In genomic region chr7:113504691-113505090, GRCh38 we compare ENCODE assay signal across 9 cellular contexts.
"Had no signal": no experiment of that assay in that cellular context is flagged by ENCODE, and none has a peak within 500 bp of the region (broad histone marks: within the 10 kb centered on the region; RNA-seq: fewer than 3 reads in every experiment).

No MANE protein-coding gene starts in this region.

- H3K9ac ChIP-seq: GM23248, KMS-11 had no signal

- H3K4me3 ChIP-seq: GM23248, HAP-1 had no signal

- ATAC-seq: HCT116, HepG2 had no signal

- H3K36me3 ChIP-seq: HAP-1 had no signal

- H3K9me3 ChIP-seq: HAP-1 had no signal

- H3K27ac ChIP-seq: GM23248, HL-60, KMS-11 had no signal

- DNase-seq: GM23248, GOT3, HFFc6, KBM-7 had no signal

- H3K4me1 ChIP-seq: HAP-1 had no signal
